In genomic region chr13:98050041-98050466, GRCh38 we compare ENCODE assay signal across 1 cellular context.
TF ChIP-seq lines count a peak whose summit lies in the region.

No MANE protein-coding gene starts in this region.

TF ChIP-seq in HepG2, 621 proteins besides CTCF, POLR2A, EP300 and RAD21 (continued from another document and continues in another):
- TF ChIP-seq THRA (CRISPR knock-in tag; IDR thresholded peaks at IDR 0.05; ENCODE audit: borderline replicate concordance) (no peak; the same call in 1 of the 2 replicates), ZNF414 (CRISPR knock-in tag; IDR thresholded peaks at IDR 0.05) (no peak), ZNF138 (CRISPR knock-in tag; IDR thresholded peaks at IDR 0.05; ENCODE audit: low read depth) (no peak), MIXL1 (CRISPR knock-in tag; IDR thresholded peaks at IDR 0.05) (peak; percentile 96), IKZF1 (IDR thresholded peaks at IDR 0.05) (no peak), KDM5A (IDR thresholded peaks at IDR 0.05; ENCODE audit: borderline replicate concordance, low read length) (no peak), ZNF781 (CRISPR knock-in tag; IDR thresholded peaks at IDR 0.05; ENCODE audit: borderline replicate concordance, not compliant biosample characterization) (no peak), SP4 (CRISPR knock-in tag; IDR thresholded peaks at IDR 0.05) (no peak), NCOA5 (CRISPR knock-in tag; IDR thresholded peaks at IDR 0.05) (no peak), TIGD3 (CRISPR knock-in tag; IDR thresholded peaks at IDR 0.05; ENCODE audit: borderline replicate concordance) (no peak), STAT6 (CRISPR knock-in tag; IDR thresholded peaks at IDR 0.05; ENCODE audit: borderline replicate concordance) (no peak), KLF11 (CRISPR knock-in tag; IDR thresholded peaks at IDR 0.05) (no peak), EHMT2 (IDR thresholded peaks at IDR 0.05; ENCODE audit: borderline replicate concordance, low read depth, low read length) (no peak), ZNF598 (CRISPR knock-in tag; IDR thresholded peaks at IDR 0.05; ENCODE audit: borderline replicate concordance) (0 out of 2 replicates have a peak, but pooled peaks have one; percentile 32), MYPOP (CRISPR knock-in tag; IDR thresholded peaks at IDR 0.05) (no peak), MTF1 (CRISPR knock-in tag; IDR thresholded peaks at IDR 0.05) (no peak), TP53 (CRISPR knock-in tag; conservative IDR thresholded peaks at IDR 0.05) (0 out of 2 replicates have a peak, but pooled peaks have one; percentile 23), ATF1 (CRISPR knock-in tag; IDR thresholded peaks at IDR 0.05) (no peak), REXO4 (CRISPR knock-in tag; IDR thresholded peaks at IDR 0.05; ENCODE audit: borderline replicate concordance) (no peak), RBFOX2 (IDR thresholded peaks at IDR 0.05; ENCODE audit: low read depth, low read length) (no peak), ZNF362 (CRISPR knock-in tag; IDR thresholded peaks at IDR 0.05; ENCODE audit: borderline replicate concordance) (no peak; the same call in 1 of the 2 replicates), ZFP37 (CRISPR knock-in tag; IDR thresholded peaks at IDR 0.05; ENCODE audit: borderline replicate concordance) (0 out of 2 replicates have a peak, but pooled peaks have one; percentile 47), PRDM15 (CRISPR knock-in tag; IDR thresholded peaks at IDR 0.05) (no peak), ATF7 (IDR thresholded peaks at IDR 0.05) (no peak), ATF7 (CRISPR knock-in tag; IDR thresholded peaks at IDR 0.05) (no peak), ZNF777 (CRISPR knock-in tag; IDR thresholded peaks at IDR 0.05) (no peak), ZNF260 (CRISPR knock-in tag; IDR thresholded peaks at IDR 0.05; ENCODE audit: borderline replicate concordance, low read depth) (no peak), ZNF567 (CRISPR knock-in tag; IDR thresholded peaks at IDR 0.05; ENCODE audit: borderline replicate concordance) (0 out of 2 replicates have a peak, but pooled peaks have one; percentile 26), ZXDC (CRISPR knock-in tag; IDR thresholded peaks at IDR 0.05) (no peak), ZNF605 (CRISPR knock-in tag; IDR thresholded peaks at IDR 0.05) (0 out of 2 replicates have a peak, but pooled peaks have one; percentile 46), ZNF446 (CRISPR knock-in tag; IDR thresholded peaks at IDR 0.05) (no peak), FOXJ3 (CRISPR knock-in tag; IDR thresholded peaks at IDR 0.05; ENCODE audit: borderline replicate concordance) (peak; percentile 66; the same call in 1 of the 2 replicates), NBN (conservative IDR thresholded peaks at IDR 0.05) (no peak), CCAR2 (optimal IDR thresholded peaks at IDR 0.05; ENCODE audit: low read depth, low read length) (no peak), ZFP90 (CRISPR knock-in tag; IDR thresholded peaks at IDR 0.05; ENCODE audit: borderline replicate concordance) (no peak; the same call in 1 of the 2 replicates), HDAC6 (IDR thresholded peaks at IDR 0.05; ENCODE audit: low read depth, low read length) (no peak), JUN (CRISPR knock-in tag; IDR thresholded peaks at IDR 0.05) (no peak), ZNF740 (CRISPR knock-in tag; IDR thresholded peaks at IDR 0.05) (no peak), ZBTB7B (CRISPR knock-in tag; IDR thresholded peaks at IDR 0.05) (no peak), IKZF5 (CRISPR knock-in tag; IDR thresholded peaks at IDR 0.05) (peak; percentile 27; the same call in 1 of the 2 replicates)
